ENCODE assay signal across 26 cellular contexts in the genomic region with DNA sequence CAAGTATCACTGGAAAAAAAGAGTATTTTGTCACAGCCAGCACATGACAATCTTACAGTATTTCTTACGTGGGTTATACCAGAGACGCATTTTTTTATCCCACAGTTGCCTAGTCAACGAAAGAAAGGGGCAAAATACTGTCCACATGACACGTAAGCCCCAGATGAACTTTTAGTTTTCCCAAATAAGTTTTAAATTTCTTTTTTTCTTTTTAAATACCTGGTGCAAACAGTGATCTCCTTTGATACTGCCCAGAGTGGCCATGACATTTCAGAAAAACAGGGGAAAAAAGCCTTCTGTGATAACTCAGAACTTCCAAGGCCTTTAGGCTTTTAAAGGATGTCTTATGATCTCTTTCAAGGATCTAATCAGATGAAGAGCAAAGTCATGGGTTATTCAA. TPM values are rescaled to one million over a fixed set of nuclear protein-coding genes. Genes with fewer than 3 reads are reported as not detected.
"Had no signal": no experiment of that assay in that cellular context is flagged by ENCODE, and none has a peak within 500 bp of the region (broad histone marks: within the 10 kb centered on the region; RNA-seq: fewer than 3 reads in every experiment).

No MANE protein-coding gene starts in this region.

- H3K4me3 ChIP-seq: hepatocyte, left ventricle myocardium inferior, lung, neural progenitor cell, psoas muscle, right atrium auricular region, right lobe of liver, stomach, testis, thyroid gland, transverse colon, upper lobe of left lung, vagina had no signal

- H3K4me1 ChIP-seq: left ventricle myocardium inferior, parathyroid adenoma, psoas muscle, right atrium auricular region, right lobe of liver, stomach, testis, transverse colon, upper lobe of left lung, vagina had no signal

- H3K27ac ChIP-seq: hepatocyte, left ventricle myocardium inferior, neural progenitor cell, neutrophil, parathyroid adenoma, psoas muscle, right atrium auricular region, right lobe of liver, stomach, testis, transverse colon, upper lobe of left lung, vagina had no signal

- H3K9me3 ChIP-seq: neutrophil, psoas muscle, right lobe of liver, testis, thyroid gland had no signal

- H3K4me2 ChIP-seq: hepatocyte, neural progenitor cell had no signal

- H3K36me3 ChIP-seq: left ventricle myocardium inferior, neural progenitor cell, neutrophil, right atrium auricular region, right lobe of liver, thyroid gland, transverse colon, upper lobe of left lung, vagina had no signal

- DNase-seq: islet precursor cell; left ventricle myocardium inferior; naive thymus-derived CD8-positive, alpha-beta T cell; nephron progenitor cell; occipital lobe; psoas muscle; right lobe of liver; stimulated activated CD4-positive, alpha-beta T cell treated with anti-CD3 and anti-CD28 coated beads, Interleukin-12 subunit alpha, Interleukin-12 subunit beta, amount 100 ng/mL, for 4 hours; stimulated activated CD4-positive, alpha-beta T cell treated with anti-CD3 and anti-CD28 coated beads, Interleukin-15, amount 100 ng/mL, for 24 hours; stimulated activated CD4-positive, alpha-beta T cell treated with anti-CD3 and anti-CD28 coated beads, Interleukin-2, amount 100 ng/mL, for 24 hours; stimulated activated CD4-positive, alpha-beta T cell treated with anti-CD3 and anti-CD28 coated beads, Interleukin-4, amount 100 ng/mL, for 1 hour; stimulated activated naive B cell treated with anti-CD40 and anti-IgM and Interleukin-4, amounts not matched to agents 10 μg/mL and 1 μg/mL and 100 μg/mL, for 72 hours; stimulated activated naive CD8-positive, alpha-beta T cell treated with anti-CD3 and anti-CD28 coated beads, Interleukin-15, Interleukin-2, amounts not matched to agents 100 U/mL and 50 U/mL, for 24 hours; stomach; testis; transverse colon; upper lobe of left lung had no signal

- H2AFZ ChIP-seq: hepatocyte, neural progenitor cell, parathyroid adenoma had no signal

- H3K27me3 ChIP-seq: hepatocyte, neural progenitor cell, neutrophil, right atrium auricular region, right lobe of liver, stomach, testis, thyroid gland, transverse colon, upper lobe of left lung, vagina had no signal

- H3K9ac ChIP-seq: neural progenitor cell, parathyroid adenoma had no signal

RNA-seq across cellular contexts. Expression of gene RAB38, which starts 23.4 kb away (rescaled TPM):
- total RNA-seq: osteocyte had no signal
